Comparison of ENCODE assay signal across 8 cellular contexts in the genomic region with DNA sequence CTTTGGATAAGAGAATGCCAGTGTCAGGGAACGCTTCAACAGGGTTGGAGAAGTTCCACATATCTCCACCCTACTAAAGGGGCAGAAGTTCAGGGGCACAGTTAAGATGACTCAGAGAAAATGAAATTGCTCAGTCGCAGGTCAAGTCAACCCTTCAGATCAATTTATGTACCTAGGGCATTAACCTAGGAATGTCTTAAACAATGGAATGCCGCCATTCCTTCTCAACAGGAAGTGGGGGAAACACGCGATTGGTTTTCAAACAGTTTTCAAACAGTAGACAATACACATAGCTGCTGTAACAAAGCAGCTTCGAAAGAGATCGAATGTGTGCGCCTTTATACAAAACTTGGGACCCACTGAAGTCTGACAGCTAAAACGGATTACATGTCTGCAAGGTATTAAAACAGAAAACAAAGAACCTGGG. TPM values are rescaled to one million over a fixed set of nuclear protein-coding genes. Genes with fewer than 3 reads are reported as not detected.
DNase-seq lines count a peak whose midpoint lies in the region; ATAC-seq, FAIRE-seq and TF ChIP-seq lines count a peak whose summit lies in the region.

No MANE protein-coding gene starts in this region.

- H3K27me3 ChIP-seq in HL-60 (ENCODE audit: insufficient read depth, poor library complexity, severe bottlenecking): no peaks in the 10 kb centered on the region
- H3K27me3 ChIP-seq in esophagus (ENCODE audit: control insufficient read depth in 1 of 2, insufficient read depth in 2 of 2, low read length in 2 of 2): no peaks in the 10 kb centered on the region
- no peaks in the 10 kb centered on the region for H3K27me3 ChIP-seq in mucosa of rectum (ENCODE audit: control insufficient read depth in 2 of 2, insufficient read depth in 2 of 2, low read length in 2 of 2)

- no peak for TF ChIP-seq CTCF in HL-60 (IDR thresholded peaks at IDR 0.05; ENCODE audit: insufficient read depth, low read length)

- H3K4me3 ChIP-seq in HL-60 (replicated peaks; ENCODE audit: insufficient read depth, low read length): peak overlapping the region; percentile 94
- peak overlapping the region; percentile 86 to 99 for H3K4me3 ChIP-seq in esophagus (ENCODE audit: low read depth in 1 of 2, low read length in 2 of 2)
- H3K4me3 ChIP-seq in mucosa of rectum (ENCODE audit: low read length in 2 of 2): peak overlapping the region; percentile 84 to 89

- peak; percentile 36 for DNase-seq in AG20443 (ENCODE audit: low spot score)
- no peak for DNase-seq in HL-60 (ENCODE audit: low read depth in 1 of 2, low spot score in 1 of 2)
- DNase-seq in GM12892 (ENCODE audit: insufficient read length): no peak
- no peak for DNase-seq in DMS114 treated with DMSO at 0.1 percent for 48 hours (lab: John Stamatoyannopoulos, UW; ENCODE audit: unreplicated experiment)

- peak; percentile 37 for ATAC-seq in SK-N-SH treated with all-trans-retinoic acid at 6 μM for 48 hours
- no peak for ATAC-seq in GM18505 (IDR thresholded peaks at IDR 0.05; ENCODE audit: unreplicated experiment)

- peak overlapping the region; percentile 93 to 96 for H3K9ac ChIP-seq in mucosa of rectum (ENCODE audit: low read depth in 1 of 2, low read length in 2 of 2)

- 3 to 5% methylated on average over 9 of the region's 9 CpGs for whole genome bisulfite sequencing in esophagus, 2 donors

- H3K27ac ChIP-seq in HL-60 (replicated peaks) (peak overlapping the region; percentile 71), esophagus (ENCODE audit: low read depth in 2 of 2, low read length in 1 of 2) (peak overlapping the region; percentile 86 to 92), mucosa of rectum (ENCODE audit: low read depth in 2 of 2, low read length in 2 of 2) (peak overlapping the region; percentile 98)

- FAIRE-seq in GM12892 (lab: Jason Lieb, UNC): no peak

- peaks cover 0 to 3% of the 10 kb centered on the region in 2 donors for H3K9me3 ChIP-seq in esophagus (ENCODE audit: control insufficient read depth in 2 of 2, insufficient read depth in 1 of 2, low read depth in 1 of 2, low read length in 1 of 2)
- no peaks in the 10 kb centered on the region for H3K9me3 ChIP-seq in mucosa of rectum (ENCODE audit: control insufficient read depth in 2 of 2, low read length in 2 of 2)

- TF ChIP-seq POLR2A in GM12892 (IDR thresholded peaks at IDR 0.05; ENCODE audit: low read depth, low read length) (no peak), GM18505 (IDR thresholded peaks at IDR 0.05; ENCODE audit: borderline replicate concordance, extremely low read depth, insufficient read depth, insufficient read length) (no peak)

- H3K36me3 ChIP-seq in esophagus (ENCODE audit: control insufficient read depth in 2 of 2, insufficient read depth in 2 of 2, low read length in 1 of 2) (no peaks in the 10 kb centered on the region), mucosa of rectum (ENCODE audit: control insufficient read depth in 2 of 2, insufficient read depth in 2 of 2, low read length in 2 of 2) (peaks cover 8 to 18% of the 10 kb centered on the region in 2 donors)

- H3K4me1 ChIP-seq in esophagus (ENCODE audit: control insufficient read depth in 2 of 2, insufficient read depth in 2 of 2, low read length in 1 of 2) (peaks cover 0 to 2% of the 10 kb centered on the region in 2 donors), mucosa of rectum (ENCODE audit: control insufficient read depth in 2 of 2, insufficient read depth in 2 of 2, low read length in 2 of 2) (peaks cover 7 to 20% of the 10 kb centered on the region in 2 donors)

TF ChIP-seq in SK-N-SH treated with all-trans-retinoic acid at 6 μM for 48 hours, 23 proteins besides CTCF, POLR2A, EP300 and RAD21:
- no peak for TF ChIP-seq SNAI2 (CRISPR knock-in tag; IDR thresholded peaks at IDR 0.05)
- 0 out of 2 replicates have a peak, but pooled peaks have one; percentile 27 for TF ChIP-seq ISL1 (CRISPR knock-in tag; IDR thresholded peaks at IDR 0.05)

RNA-seq across cellular contexts. Expression of a gene that starts 0.9 kb away (rescaled TPM):
- polyA plus RNA-seq in esophagus: 1 to 10 TPM; 3.2 to 9.3 TPM
- 0.28 TPM for polyA plus RNA-seq in GM12892 (2012; ENCODE audit: missing spikeins)

RNA-seq across cellular contexts. Expression of a gene that starts 44.6 kb away (rescaled TPM):
- under 1 TPM in 1 of 2 donors, not detected in 1; 0.02 TPM for polyA plus RNA-seq in esophagus
- 0.11 TPM for polyA plus RNA-seq in GM12892 (2012; ENCODE audit: missing spikeins)
